Comparison of ENCODE assay signal across 22 cellular contexts in the genomic region with DNA sequence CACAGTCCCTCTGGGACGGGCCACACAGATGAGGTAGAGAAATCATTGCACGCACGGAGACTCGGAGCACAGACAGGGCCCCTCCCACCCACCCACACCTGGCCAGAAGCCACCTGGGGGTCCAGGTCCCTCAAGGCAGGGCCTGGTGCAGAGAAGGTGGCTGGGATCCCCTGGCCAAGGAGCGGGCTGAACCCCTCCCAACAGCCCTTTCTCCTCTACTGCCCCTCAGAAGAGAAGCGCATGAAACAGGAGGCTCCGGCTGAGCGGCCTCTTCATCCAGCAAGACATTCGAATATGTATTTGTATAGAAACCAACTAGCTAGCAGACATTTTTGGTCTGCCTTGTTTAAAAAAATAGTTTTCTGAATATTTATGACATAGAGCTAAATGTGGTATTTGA.
"Had no signal": no experiment of that assay in that cellular context is flagged by ENCODE, and none has a peak within 500 bp of the region (broad histone marks: within the 10 kb centered on the region; RNA-seq: fewer than 3 reads in every experiment).

No MANE protein-coding gene starts in this region.

- DNase-seq: IMR-90, Karpas-422, KG1, MG63, NCI-H1092, NCI-H1105 treated with DMSO at 0.1 percent for 48 hours, NCI-H1417 treated with DMSO at 0.1 percent for 48 hours, NCI-H146, NCI-H1694 treated with DMSO at 0.1 percent for 48 hours, NCI-H1930, NCI-H2081, NCI-H2107, NCI-H2227 treated with DMSO at 0.1 percent for 48 hours, NCI-H510A, NCI-H524 treated with DMSO at 0.1 percent for 48 hours, NCI-H69, NCI-H774, RPMI8226, SIG-M5 had no signal

- ATAC-seq: HepG2 had no signal

- H3K36me3 ChIP-seq: SJSA1 had no signal

- H3K4me1 ChIP-seq: SJSA1 had no signal

- H3K27me3 ChIP-seq: MG63, SJSA1 had no signal

- H3K4me3 ChIP-seq: MG63, SJSA1, SK-N-MC had no signal

- H3K9me3 ChIP-seq: MG63, SJSA1 had no signal

- H3K27ac ChIP-seq: SJSA1, SK-N-MC had no signal
